In genomic region chr18:4854664-4855063, GRCh38 we compare ENCODE assay signal across 16 cellular contexts.
DNase-seq lines count a peak whose midpoint lies in the region; TF ChIP-seq lines count a peak whose summit lies in the region.
"Had no signal": no experiment of that assay in that cellular context is flagged by ENCODE, and none has a peak within 500 bp of the region (broad histone marks: within the 10 kb centered on the region; RNA-seq: fewer than 3 reads in every experiment).

No MANE protein-coding gene starts in this region.

- H3K27me3 ChIP-seq in HUES64 (ENCODE audit: insufficient read depth, low read length) (no peaks in the 10 kb centered on the region), iPS-20b (ENCODE audit: insufficient read depth, low read length) (no peaks in the 10 kb centered on the region), hepatocyte (no peaks in the 10 kb centered on the region)

- H3K9me3 ChIP-seq in HUES64 (ENCODE audit: insufficient read depth, low read depth, low read length) (no peaks in the 10 kb centered on the region), iPS-20b (ENCODE audit: insufficient read depth, low read depth, low read length) (no peaks in the 10 kb centered on the region), hepatocyte (ENCODE audit: low read depth) (no peaks in the 10 kb centered on the region)

- no peaks in the 10 kb centered on the region for H3K27me3 Mint-ChIP-seq in activated naive CD4-positive, alpha-beta T cell treated with anti-CD3 and anti-CD28 coated beads for 36 hours (ENCODE audit: low read depth)

- no peaks in the 10 kb centered on the region for H3K9me2 ChIP-seq in hepatocyte (replicated peaks; ENCODE audit: insufficient read depth)

- no peak overlapping the region for H3K27ac Mint-ChIP-seq in activated naive CD4-positive, alpha-beta T cell treated with anti-CD3 and anti-CD28 coated beads for 36 hours

- H3K4me3 ChIP-seq in HUES64 (ENCODE audit: low read length) (no peak overlapping the region), iPS-20b (ENCODE audit: low read length) (peak overlapping the region; percentile 12; the same call in 1 of the 2 replicates), hepatocyte (no peak overlapping the region)

- CTCF ChIA-PET in activated naive CD4-positive, alpha-beta T cell treated with anti-CD3 and anti-CD28 coated beads for 36 hours (lab: Charles Lee), result no interaction called here

- no peaks in the 10 kb centered on the region for H3K4me1 Mint-ChIP-seq in activated naive CD4-positive, alpha-beta T cell treated with anti-CD3 and anti-CD28 coated beads for 36 hours (ENCODE audit: low read depth)

- intact Hi-C loops in activated naive CD4-positive, alpha-beta T cell treated with anti-CD3 and anti-CD28 coated beads for 36 hours (cut with micrococcal nuclease), result no loop called here

- 17% methylated on average over 1 of the region's 1 CpG for WGBS in HUES64
- 41% methylated on average over 1 of the region's 1 CpG for WGBS in hepatocyte (ENCODE audit: low lambda C conversion rate, missing lambda C conversion rate)

- H3K4me2 ChIP-seq in hepatocyte, result no peak overlapping the region

- H3K36me3 Mint-ChIP-seq in activated naive CD4-positive, alpha-beta T cell treated with anti-CD3 and anti-CD28 coated beads for 36 hours (ENCODE audit: low read depth), result no peaks in the 10 kb centered on the region

- H2AFZ ChIP-seq in hepatocyte, result no peak overlapping the region

- H3K9ac ChIP-seq in HUES64 (ENCODE audit: low read depth, low read length) (no peak overlapping the region), iPS-20b (ENCODE audit: low read depth, low read length) (0 out of 2 replicates have a peak overlapping the region, but pooled peaks have one; percentile 12)

- no peaks in the 10 kb centered on the region for H3K9me3 Mint-ChIP-seq in activated naive CD4-positive, alpha-beta T cell treated with anti-CD3 and anti-CD28 coated beads for 36 hours

- H3K36me3 ChIP-seq in HUES64 (ENCODE audit: insufficient read depth, low read length), result no peaks in the 10 kb centered on the region
- no peaks in the 10 kb centered on the region for H3K36me3 ChIP-seq in iPS-20b (ENCODE audit: insufficient read depth, low read depth, low read length)
- H3K36me3 ChIP-seq in hepatocyte (replicated peaks; ENCODE audit: insufficient read depth, low read depth), result no peaks in the 10 kb centered on the region

- DNase-seq in hepatocyte (ENCODE audit: low spot score), result no peak
- DNase-seq in activated naive CD4-positive, alpha-beta T cell treated with anti-CD3 and anti-CD28 coated beads for 36 hours, result no peak
- no peak for DNase-seq in activated CD4-positive, alpha-beta T cell treated with anti-CD3 and anti-CD28 coated beads, Interleukin-2, amount 50 U/mL, for 48 hours
- DNase-seq in SHP77 (lab: John Stamatoyannopoulos, UW), result no peak
- DNase-seq: COR-L47; HCEC 1CT; NCI-H1105; NCI-H1694 treated with DMSO at 0.1 percent for 48 hours; NCI-H2107; NCI-H345; NK-92 treated with Interleukin-12 subunit alpha and Interleukin-12 subunit beta, amount 100 ng/mL, for 24 hours; OCI-M1; SIG-M5 had no signal

- H3K4me1 ChIP-seq in HUES64 (ENCODE audit: insufficient read depth, low read length), result peaks cover 21% of the 10 kb centered on the region
- peaks cover 25% of the 10 kb centered on the region for H3K4me1 ChIP-seq in iPS-20b (ENCODE audit: insufficient read depth, low read length)
- H3K4me1 ChIP-seq in hepatocyte (ENCODE audit: insufficient read depth), result no peaks in the 10 kb centered on the region

- H4K20me1 ChIP-seq in hepatocyte (ENCODE audit: insufficient read depth, poor library complexity, severe bottlenecking), result no peaks in the 10 kb centered on the region

- H3K27ac ChIP-seq in HUES64 (ENCODE audit: low read depth, low read length) (peak overlapping the region; percentile 70; the same call in 1 of the 2 replicates), cingulate gyrus (ENCODE audit: low read depth, low read length) (peak overlapping the region; percentile 29), iPS-20b (ENCODE audit: low read length) (peak overlapping the region; percentile 9), hepatocyte (no peak overlapping the region)

- no peaks in the 10 kb centered on the region for H3K79me2 ChIP-seq in hepatocyte

- H3K4me3 Mint-ChIP-seq in activated naive CD4-positive, alpha-beta T cell treated with anti-CD3 and anti-CD28 coated beads for 36 hours, result no peak overlapping the region

- TF ChIP-seq CTCF in hepatocyte (IDR thresholded peaks at IDR 0.05; ENCODE audit: poor library complexity), result no peak
